8 cellular contexts compared by ENCODE assay signal in the genomic region with DNA sequence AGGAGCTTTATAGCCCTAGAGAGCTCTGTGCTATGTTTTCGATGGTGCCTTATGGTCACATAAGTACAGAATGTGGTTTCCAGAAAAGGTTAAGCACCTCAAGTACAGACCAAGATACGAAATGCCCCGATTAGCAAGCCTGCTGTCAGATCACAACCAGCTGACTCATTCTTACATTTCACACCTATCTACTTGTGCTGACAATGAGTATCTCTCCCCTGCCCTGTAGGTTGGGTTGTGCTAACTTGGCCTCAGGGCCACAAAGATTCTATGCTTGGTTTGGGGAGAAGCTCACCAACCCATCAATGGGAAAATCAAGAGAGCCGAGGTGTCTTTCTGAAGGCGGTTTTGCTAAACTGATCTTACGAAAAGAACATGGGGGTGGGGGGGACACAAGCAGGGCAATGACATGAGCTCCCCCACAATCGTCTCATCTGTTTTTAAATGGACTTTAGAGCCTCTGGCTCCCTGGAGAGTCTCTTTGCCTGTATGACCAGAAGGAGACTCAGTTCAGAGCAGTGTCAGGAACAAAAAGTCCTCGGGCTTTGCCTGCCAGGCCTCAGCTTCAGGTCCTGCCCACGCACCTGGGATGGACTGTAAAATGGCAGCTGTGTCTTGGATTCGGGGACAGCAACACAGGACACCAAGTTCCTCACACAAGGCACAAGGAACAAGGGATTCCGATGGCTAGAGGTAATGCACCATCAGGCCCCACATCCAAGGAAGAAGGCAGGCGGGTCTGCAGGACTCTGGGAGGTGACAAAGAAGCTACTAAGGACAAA. TPM values are rescaled to one million over a fixed set of nuclear protein-coding genes. Genes with fewer than 3 reads are reported as not detected.
DNase-seq lines count a peak whose midpoint lies in the region; ATAC-seq and TF ChIP-seq lines count a peak whose summit lies in the region.

No MANE protein-coding gene starts in this region.

- POLR2A ChIA-PET in T-cell (lab: Charles Lee): interaction anchor here (0.6 to 1.8 kb wide), 7 partner anchors 11 to 52 kb away, joined by 4 to 8 read pairs (median 4); no protein-coding TSS in a partner anchor

- no peaks in the 10 kb centered on the region for H3K9me3 ChIP-seq in endodermal cell (ENCODE audit: control insufficient read depth, low read length)

- ATAC-seq in GM21723 (IDR thresholded peaks at IDR 0.05; ENCODE audit: unreplicated experiment): peak; percentile 95
- peak; percentile 79 to 88 (median 80) for ATAC-seq in T-cell (replicated peaks in 1 of 4)

- H3K4me1 ChIP-seq in endodermal cell (ENCODE audit: control insufficient read depth, insufficient read depth, low read length): peaks cover 3% of the 10 kb centered on the region

- H3K27me3 Mint-ChIP-seq in T-cell: no peaks in the 10 kb centered on the region
- no peaks in the 10 kb centered on the region for H3K27me3 Mint-ChIP-seq in endodermal cell (ENCODE audit: insufficient read depth)

- CTCF ChIA-PET in T-cell (lab: Charles Lee): interaction anchor here (0.5 to 3.2 kb wide), 20 partner anchors 8 to 374 kb away, joined by 3 to 27 read pairs (median 4); no protein-coding TSS in a partner anchor

- no peaks in the 10 kb centered on the region for H3K9me3 Mint-ChIP-seq in T-cell
- no peaks in the 10 kb centered on the region for H3K9me3 Mint-ChIP-seq in endodermal cell

- H3K27ac Mint-ChIP-seq in T-cell (peak overlapping the region; percentile 91 to 93), endodermal cell (peak overlapping the region; percentile 32)

- no peak overlapping the region for H3K27ac ChIP-seq in endodermal cell (ENCODE audit: low read depth, low read length)

- no peak overlapping the region for H3K4me3 ChIP-seq in GM12865 (ENCODE audit: low read depth, low read length)
- no peak overlapping the region for H3K4me3 ChIP-seq in endodermal cell (ENCODE audit: low read length)

- TF ChIP-seq CTCF in GM12865 (IDR thresholded peaks at IDR 0.05; ENCODE audit: insufficient read depth, low read depth, low read length, missing control alignments): no peak
- no peak for TF ChIP-seq CTCF in endodermal cell (conservative IDR thresholded peaks at IDR 0.05)

- H3K4me3 Mint-ChIP-seq in T-cell: peak overlapping the region in 2 of 3 donors; percentile 34 to 46
- no peak overlapping the region for H3K4me3 Mint-ChIP-seq in endodermal cell

- H3K36me3 Mint-ChIP-seq in T-cell (peaks cover 20% of the 10 kb centered on the region), endodermal cell (ENCODE audit: low read depth) (peaks cover 3% of the 10 kb centered on the region)

- no peaks in the 10 kb centered on the region for H3K27me3 ChIP-seq in endodermal cell (ENCODE audit: control insufficient read depth, insufficient read depth, low read length, poor library complexity, severe bottlenecking)

- peaks cover 15% of the 10 kb centered on the region for H3K36me3 ChIP-seq in endodermal cell (ENCODE audit: control insufficient read depth, insufficient read depth, low read length)

- WGBS in endodermal cell (ENCODE audit: insufficient coverage in 1 of 2, insufficient read length in 1 of 2), 2 experiments: 90 to 91% methylated on average over 12 of the region's 12 CpGs

- DNase-seq in GM12865 (ENCODE audit: low read depth): peak; percentile 95
- peak in 27 of 34 experiments; percentile 20 to 65 (median 42) for DNase-seq in T-cell
- DNase-seq in endodermal cell: no peak
- DNase-seq in stimulated activated CD8-positive, alpha-beta memory T cell treated with anti-CD3 and anti-CD28 coated beads, Interleukin-4, amount 100 ng/mL, for 4 hours (ENCODE audit: low read depth in 2 of 2, low spot score in 1 of 2): peak; percentile 33 to 46
- no peak for DNase-seq in NCI-H510A treated with DMSO at 0.1 percent for 48 hours (lab: John Stamatoyannopoulos, UW)
- DNase-seq in cerebellar nuclear complex (lab: John Stamatoyannopoulos, UW): no peak
- no peak for DNase-seq in NCI-H1092 (lab: John Stamatoyannopoulos, UW)

- H3K4me1 Mint-ChIP-seq in T-cell (peaks cover 61 to 87% (median 79%) of the 10 kb centered on the region in 3 donors), endodermal cell (peaks cover 12% of the 10 kb centered on the region)

- H3K9ac ChIP-seq in endodermal cell (ENCODE audit: extremely low read depth, low read length, poor library complexity, severe bottlenecking): no peak overlapping the region

RNA-seq across cellular contexts. Expression of a gene that starts 55.1 kb away (rescaled TPM):
- total RNA-seq in T-cell: 10 to 100 TPM; 39.3 to 86.5 (median 52.3) TPM
- 10 to 100 TPM; 19.3 to 22.6 TPM for total RNA-seq in endodermal cell
- polyA plus RNA-seq in endodermal cell (2013, experiment 1 of 2): 21.4 TPM
- polyA plus RNA-seq in endodermal cell (2013, experiment 2 of 2): 20.2 TPM

Comparison
In these comparisons a context has a peak if more than half of its experiments do, and no peak if none do; other contexts are left out.
1. DNase-seq: peak in GM12865 (single experiment), T-cell (27 of 34) and stimulated activated CD8-positive, alpha-beta memory T cell treated with anti-CD3 and anti-CD28 coated beads, Interleukin-4, amount 100 ng/mL, for 4 hours (2 of 2); none in endodermal cell (single experiment), NCI-H510A treated with DMSO at 0.1 percent for 48 hours (single experiment), cerebellar nuclear complex (0 of 2) and NCI-H1092 (single experiment).